ENCODE assay signal across 8 cellular contexts in genomic region chr14:68816183-68816942, GRCh38.
DNase-seq lines count a peak whose midpoint lies in the region; ATAC-seq lines count a peak whose summit lies in the region.

No MANE protein-coding gene starts in this region.

- peak overlapping the region; percentile 95 for H3K27ac Mint-ChIP-seq in memory B cell

- H3K4me1 Mint-ChIP-seq in memory B cell = peaks cover 50% of the 10 kb centered on the region

- no peaks in the 10 kb centered on the region for H3K9me3 Mint-ChIP-seq in memory B cell

- peak overlapping the region; percentile 79 for H3K4me3 Mint-ChIP-seq in memory B cell

- ATAC-seq in GM19351 (IDR thresholded peaks at IDR 0.05; ENCODE audit: unreplicated experiment) = peak; percentile 49
- peak; percentile 49 for ATAC-seq in HG03521 (IDR thresholded peaks at IDR 0.05; ENCODE audit: unreplicated experiment)
- ATAC-seq in memory B cell (ENCODE audit: low read depth) = peak; percentile 74

- H3K27me3 Mint-ChIP-seq in memory B cell = no peaks in the 10 kb centered on the region

- DNase-seq in CD1c-positive myeloid dendritic cell (ENCODE audit: extremely low spot score) = peak; percentile 93
- DNase-seq in NCI-H82 (lab: John Stamatoyannopoulos, UW) = peak; percentile 78
- peak; percentile 75 to 88 for DNase-seq in activated CD8-positive, alpha-beta memory T cell treated with anti-CD3 and anti-CD28 coated beads for 1 hour (ENCODE audit: extremely low read depth in 1 of 2, low read depth in 1 of 2)
- DNase-seq in effector CD4-positive, alpha-beta T cell = peak; percentile 85
- DNase-seq in memory B cell (ENCODE audit: low spot score in 2 of 2) = peak; percentile 95 to 98
- DNase-seq in stimulated activated CD8-positive, alpha-beta memory T cell treated with anti-CD3 and anti-CD28 coated beads, Interleukin-12 subunit alpha, Interleukin-12 subunit beta, amount 100 ng/mL, for 1 hour (ENCODE audit: low read depth) = peak; percentile 85

- no peaks in the 10 kb centered on the region for H3K36me3 Mint-ChIP-seq in memory B cell

Comparison
In these comparisons a context has a peak if more than half of its experiments do, and no peak if none do; other contexts are left out.
1. Peak in every context shown above with its lines: DNase-seq and ATAC-seq.